ENCODE assay signal across 8 cellular contexts in the genomic region with DNA sequence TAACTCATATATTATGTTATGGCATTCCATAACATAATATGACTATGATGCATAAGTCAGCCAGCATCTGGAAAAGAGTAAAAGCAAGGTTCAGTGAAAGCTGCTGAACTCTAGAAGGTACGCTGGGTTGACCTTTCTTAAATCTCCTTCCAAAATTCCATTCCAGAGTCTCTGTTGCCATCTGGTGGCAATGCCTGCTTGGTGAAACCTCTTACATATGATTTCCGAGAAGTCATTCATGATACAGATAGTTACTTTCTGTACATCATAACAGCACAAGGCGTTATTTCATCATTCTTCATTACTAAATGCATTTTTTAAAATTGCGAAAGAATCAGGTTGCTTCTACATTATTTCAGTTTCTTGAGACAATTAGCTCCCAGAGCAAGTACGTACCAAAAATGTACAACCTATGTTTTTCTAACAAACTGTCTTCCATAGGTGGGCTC. TPM values are rescaled to one million over a fixed set of nuclear protein-coding genes. Genes with fewer than 3 reads are reported as not detected.
DNase-seq lines count a peak whose midpoint lies in the region; ATAC-seq and TF ChIP-seq lines count a peak whose summit lies in the region.

No MANE protein-coding gene starts in this region.

- H3K27me3 ChIP-seq in Peyer's patch (no peaks in the 10 kb centered on the region), fibroblast of lung (ENCODE audit: control insufficient read depth, insufficient read depth, low read length) (no peaks in the 10 kb centered on the region), thoracic aorta (replicated peaks; ENCODE audit: insufficient read depth) (no peaks in the 10 kb centered on the region)

- H3K27ac ChIP-seq in Peyer's patch = no peak overlapping the region
- H3K27ac ChIP-seq in fibroblast of lung (ENCODE audit: insufficient read depth, low read length) = no peak overlapping the region
- no peak overlapping the region for H3K27ac ChIP-seq in thoracic aorta

- H3K4me3 ChIP-seq in Peyer's patch (no peak overlapping the region), fibroblast of lung (replicated peaks in 1 of 4; ENCODE audit: control extremely low read depth in 1 of 4, insufficient read depth in 1 of 4, low read depth in 3 of 4, low read length in 4 of 4) (no peak overlapping the region), thoracic aorta (peak overlapping the region; percentile 24)

- TF ChIP-seq CTCF in Peyer's patch (IDR thresholded peaks at IDR 0.05) (peak; percentile 40 to 88 (median 76)), fibroblast of lung (conservative IDR thresholded peaks at IDR 0.05 in 1 of 2, IDR thresholded peaks at IDR 0.05 in 1 of 2; ENCODE audit: low read depth in 1 of 2, low read length in 2 of 2) (peak; percentile 81 to 87), neural crest cell (conservative IDR thresholded peaks at IDR 0.05) (peak; percentile 76), thoracic aorta (IDR thresholded peaks at IDR 0.05) (peak; percentile 58)

- H3K9me3 ChIP-seq in Peyer's patch = no peaks in the 10 kb centered on the region
- no peaks in the 10 kb centered on the region for H3K9me3 ChIP-seq in fibroblast of lung (ENCODE audit: control insufficient read depth, insufficient read depth, low read depth, low read length)
- H3K9me3 ChIP-seq in thoracic aorta = no peaks in the 10 kb centered on the region

- peak; percentile 88 for DNase-seq in ELR (ENCODE audit: low read depth)
- DNase-seq in LHCN-M2 (ENCODE audit: low read depth) = peak; percentile 79
- peak in 2 of 3 donors; percentile 48 to 88 for DNase-seq in Peyer's patch
- DNase-seq in activated T-cell treated with anti-CD3 and anti-CD28 coated beads, Interleukin-2, amount 50 U/mL, for 72 hours = peak; percentile 75 to 80
- DNase-seq in fibroblast of lung (ENCODE audit: low read depth in 2 of 2) = peak; percentile 73 to 92
- DNase-seq in neural crest cell (ENCODE audit: low read depth, low spot score) = peak; percentile 45
- peak; percentile 11 for DNase-seq in thoracic aorta (ENCODE audit: low spot score)

- H4K20me1 ChIP-seq in fibroblast of lung (ENCODE audit: control insufficient read depth, extremely low read depth, insufficient read depth, low read length) = no peaks in the 10 kb centered on the region

- peak; percentile 85 for ATAC-seq in activated T-cell treated with anti-CD3 and anti-CD28 coated beads, Interleukin-2, amount 50 U/mL, for 72 hours (replicated peaks in 1 of 2)
- ATAC-seq in thoracic aorta (ENCODE audit: insufficient number of reproducible peaks, low FRiP score, low read depth) (no peak), HG03432 (IDR thresholded peaks at IDR 0.05; ENCODE audit: unreplicated experiment) (no peak)

- no peaks in the 10 kb centered on the region for H3K36me3 Mint-ChIP-seq in activated T-cell treated with anti-CD3 and anti-CD28 coated beads, Interleukin-2, amount 50 U/mL, for 72 hours (ENCODE audit: insufficient read depth in 2 of 2)
- H3K36me3 Mint-ChIP-seq in neural crest cell (ENCODE audit: low read depth) = no peaks in the 10 kb centered on the region

- no peak for TF ChIP-seq POLR2A in Peyer's patch (IDR thresholded peaks at IDR 0.05)

- no peaks in the 10 kb centered on the region for H3K79me2 ChIP-seq in fibroblast of lung (ENCODE audit: control insufficient read depth, insufficient read depth, low read length)

- no peak overlapping the region for H3K9ac ChIP-seq in fibroblast of lung (ENCODE audit: insufficient read depth, low read length)

- H3K4me1 Mint-ChIP-seq in activated T-cell treated with anti-CD3 and anti-CD28 coated beads, Interleukin-2, amount 50 U/mL, for 72 hours (ENCODE audit: low read depth) = peaks cover 24% of the 10 kb centered on the region
- H3K4me1 Mint-ChIP-seq in neural crest cell = peaks cover 4% of the 10 kb centered on the region

- H3K4me1 ChIP-seq in Peyer's patch = no peaks in the 10 kb centered on the region
- peaks cover 2% of the 10 kb centered on the region for H3K4me1 ChIP-seq in fibroblast of lung (ENCODE audit: control insufficient read depth, extremely low read depth, insufficient read depth, low read length)
- peaks cover 0 to 7% of the 10 kb centered on the region in 2 donors for H3K4me1 ChIP-seq in thoracic aorta (ENCODE audit: control insufficient read depth in 1 of 2, low read depth in 2 of 2)

- peak overlapping the region; percentile 29 to 73 for H3K4me3 Mint-ChIP-seq in activated T-cell treated with anti-CD3 and anti-CD28 coated beads, Interleukin-2, amount 50 U/mL, for 72 hours
- H3K4me3 Mint-ChIP-seq in neural crest cell = no peak overlapping the region

- peak overlapping the region; percentile 96 for H3K27ac Mint-ChIP-seq in activated T-cell treated with anti-CD3 and anti-CD28 coated beads, Interleukin-2, amount 50 U/mL, for 72 hours
- no peak overlapping the region for H3K27ac Mint-ChIP-seq in neural crest cell (ENCODE audit: unreplicated experiment)

- H3K4me2 ChIP-seq in fibroblast of lung (ENCODE audit: extremely low read depth, insufficient read depth, low read length) = peak overlapping the region; percentile 62

- no peak overlapping the region for H2AFZ ChIP-seq in fibroblast of lung (ENCODE audit: low read length)

- H3K27me3 Mint-ChIP-seq in activated T-cell treated with anti-CD3 and anti-CD28 coated beads, Interleukin-2, amount 50 U/mL, for 72 hours (ENCODE audit: low read depth) = no peaks in the 10 kb centered on the region
- peaks cover 3% of the 10 kb centered on the region for H3K27me3 Mint-ChIP-seq in neural crest cell (ENCODE audit: low read depth)

- H3K9me3 Mint-ChIP-seq in activated T-cell treated with anti-CD3 and anti-CD28 coated beads, Interleukin-2, amount 50 U/mL, for 72 hours = no peaks in the 10 kb centered on the region
- no peaks in the 10 kb centered on the region for H3K9me3 Mint-ChIP-seq in neural crest cell

- H3K36me3 ChIP-seq in Peyer's patch = no peaks in the 10 kb centered on the region
- H3K36me3 ChIP-seq in fibroblast of lung (ENCODE audit: control insufficient read depth, insufficient read depth, low read length) = no peaks in the 10 kb centered on the region
- H3K36me3 ChIP-seq in thoracic aorta = no peaks in the 10 kb centered on the region

RNA-seq across cellular contexts. Expression of gene EPG5, which starts 7.0 kb away (rescaled TPM):
- total RNA-seq in LHCN-M2 (2014; rRNA removed) (51.0 and 66.7 TPM in 2 replicates), Peyer's patch (10 to 100 TPM; 27.7 to 61.1 (median 33.3) TPM), fibroblast of lung (34.2 and 87.4 TPM in 2 replicates), neural crest cell (15.4 and 20.5 TPM in 2 replicates), thoracic aorta (10 to 100 TPM; 46.0 to 47.9 TPM)
- 28.7 TPM for polyA plus RNA-seq in LHCN-M2 (2012)
- 10 to 100 TPM; 22.2 to 27.0 TPM for total RNA-seq in activated T-cell treated with anti-CD3 and anti-CD28 coated beads, Interleukin-2, amount 50 U/mL, for 72 hours
- 60.0 and 65.0 TPM in 2 replicates for polyA plus RNA-seq in fibroblast of lung
- polyA plus RNA-seq in fibroblast of lung (2012) = 28.2 and 31.3 TPM in 2 replicates
- polyA minus RNA-seq in fibroblast of lung (ENCODE audit: low replicate concordance) = 77.0 and 138 TPM in 2 replicates

Comparison
In these comparisons a context has a peak if more than half of its experiments do, and no peak if none do; other contexts are left out.
1. DNase-seq: peak in every context shown above with its lines; median percentile 88 in ELR; 82 in fibroblast of lung; 79 in LHCN-M2; 78 in activated T-cell treated with anti-CD3 and anti-CD28 coated beads, Interleukin-2, amount 50 U/mL, for 72 hours; 68 in Peyer's patch; 45 in neural crest cell; 11 in thoracic aorta.
2. ATAC-seq: peak in activated T-cell treated with anti-CD3 and anti-CD28 coated beads, Interleukin-2, amount 50 U/mL, for 72 hours (2 of 2); none in thoracic aorta (single experiment) and HG03432 (single experiment).
3. Peak in every context shown above with its lines, with median percentiles within 50 percentile points of each other: CTCF ChIP-seq.